Comparison of ENCODE assay signal across 23 cellular contexts in genomic region chr12:65384240-65384639, GRCh38.
"Had no signal": no experiment of that assay in that cellular context is flagged by ENCODE, and none has a peak within 500 bp of the region (broad histone marks: within the 10 kb centered on the region; RNA-seq: fewer than 3 reads in every experiment).

No MANE protein-coding gene starts in this region.

- H3K27ac ChIP-seq: adrenal gland, coronary artery, SJSA1 had no signal

- DNase-seq: activated CD4-positive, alpha-beta T cell treated with anti-CD3 and anti-CD28 coated beads for 4 hours; activated CD8-positive, alpha-beta memory T cell treated with anti-CD3 and anti-CD28 coated beads, Interleukin-2, amount 50 U/mL, for 4 hours; activated CD8-positive, alpha-beta T cell treated with anti-CD3 and anti-CD28 coated beads for 36 hours; activated naive CD4-positive, alpha-beta T cell treated with anti-CD3 and anti-CD28 coated beads, Interleukin-2, amount 50 U/mL, for 16 hours; activated naive CD8-positive, alpha-beta T cell treated with anti-CD3 and anti-CD28 coated beads, Interleukin-2, amount 10 ng/mL, durations not matched to agents 7 days and 5 days; activated T-cell treated with anti-CD3 and anti-CD28 coated beads, Interleukin-2, amount 50 U/mL, for 1 hour; adrenal gland; anterior cingulate cortex; cerebellar nuclear complex; Kasumi-1; NCI-H1092; NCI-H1417; NCI-H2029 treated with DMSO at 0.1 percent for 48 hours; NCI-H345; NCI-H510A treated with DMSO at 0.1 percent for 48 hours; NCI-H69; SHP77; T-cell; T-helper 2 cell; T1000 had no signal

- H3K27me3 ChIP-seq: adrenal gland, SJSA1 had no signal

- H3K27me3 Mint-ChIP-seq: activated CD8-positive, alpha-beta T cell treated with anti-CD3 and anti-CD28 coated beads for 36 hours had no signal

- H3K9me3 ChIP-seq: adrenal gland, SJSA1 had no signal

- H3K27ac Mint-ChIP-seq: activated CD8-positive, alpha-beta T cell treated with anti-CD3 and anti-CD28 coated beads for 36 hours; activated naive CD8-positive, alpha-beta T cell treated with anti-CD3 and anti-CD28 coated beads, Interleukin-2, amount 10 ng/mL, durations not matched to agents 7 days and 5 days; T-cell had no signal

- ATAC-seq: activated CD4-positive, CD25-positive, alpha-beta regulatory T cell treated with anti-CD3 and anti-CD28 coated beads, Interleukin-2, amount 50 U/mL, for 24 hours; activated CD8-positive, alpha-beta T cell treated with anti-CD3 and anti-CD28 coated beads for 36 hours; T-cell had no signal

- H3K4me1 Mint-ChIP-seq: activated naive CD8-positive, alpha-beta T cell treated with anti-CD3 and anti-CD28 coated beads, Interleukin-2, amount 10 ng/mL, durations not matched to agents 7 days and 5 days; T-cell had no signal

- H3K36me3 Mint-ChIP-seq: activated naive CD8-positive, alpha-beta T cell treated with anti-CD3 and anti-CD28 coated beads, Interleukin-2, amount 10 ng/mL, durations not matched to agents 7 days and 5 days; T-cell had no signal

- H3K4me3 ChIP-seq: adrenal gland, coronary artery, SJSA1 had no signal

- H3K4me3 Mint-ChIP-seq: activated CD8-positive, alpha-beta T cell treated with anti-CD3 and anti-CD28 coated beads for 36 hours; activated naive CD8-positive, alpha-beta T cell treated with anti-CD3 and anti-CD28 coated beads, Interleukin-2, amount 10 ng/mL, durations not matched to agents 7 days and 5 days; T-cell had no signal

- H3K36me3 ChIP-seq: adrenal gland had no signal

- H3K9me3 Mint-ChIP-seq: activated CD8-positive, alpha-beta T cell treated with anti-CD3 and anti-CD28 coated beads for 36 hours; activated naive CD8-positive, alpha-beta T cell treated with anti-CD3 and anti-CD28 coated beads, Interleukin-2, amount 10 ng/mL, durations not matched to agents 7 days and 5 days; T-cell had no signal

- H3K4me1 ChIP-seq: adrenal gland, SJSA1 had no signal
